In genomic region chr3:94671078-94671477, GRCh38 we compare ENCODE assay signal across 24 cellular contexts.
"Had no signal": no experiment of that assay in that cellular context is flagged by ENCODE, and none has a peak within 500 bp of the region (broad histone marks: within the 10 kb centered on the region; RNA-seq: fewer than 3 reads in every experiment).

No MANE protein-coding gene starts in this region.

- H3K27ac ChIP-seq: dorsolateral prefrontal cortex, esophagus muscularis mucosa, foreskin keratinocyte, gastroesophageal sphincter, heart left ventricle, hepatocyte, neutrophil, pancreas, skin epidermis, suprapubic skin, transverse colon, upper lobe of right lung, uterus had no signal

- H3K79me2 ChIP-seq: hepatocyte had no signal

- H2AFZ ChIP-seq: hepatocyte had no signal

- H3K9me3 ChIP-seq: esophagus muscularis mucosa, heart left ventricle, pancreas, suprapubic skin, transverse colon, upper lobe of right lung, uterus had no signal

- H3K4me1 ChIP-seq: esophagus muscularis mucosa, foreskin keratinocyte, gastroesophageal sphincter, heart left ventricle, pancreas, suprapubic skin, upper lobe of right lung, uterus had no signal

- H3K36me3 ChIP-seq: esophagus muscularis mucosa, gastroesophageal sphincter, heart left ventricle, neutrophil, pancreas, suprapubic skin, transverse colon, upper lobe of right lung, uterus had no signal

- DNase-seq: dorsolateral prefrontal cortex; effector CD4-positive, alpha-beta T cell; heart left ventricle; kidney; pancreas; right cardiac atrium; stimulated activated CD4-positive, alpha-beta T cell treated with anti-CD3 and anti-CD28 coated beads, Interleukin-15, amount 100 ng/mL, for 24 hours; stimulated activated CD4-positive, alpha-beta T cell treated with anti-CD3 and anti-CD28 coated beads, Interleukin-4, amount 100 ng/mL, for 1 hour; stimulated activated CD8-positive, alpha-beta memory T cell treated with anti-CD3 and anti-CD28 coated beads, Interleukin-4, amount 100 ng/mL, for 48 hours; stimulated activated naive CD4-positive, alpha-beta T cell; stimulated activated naive CD8-positive, alpha-beta T cell treated with anti-CD3 and anti-CD28 coated beads, Interleukin-15, amount 100 ng/mL, for 72 hours; transverse colon; upper lobe of right lung; uterus had no signal

- ATAC-seq: foreskin keratinocyte; gastroesophageal sphincter; heart left ventricle; left lobe of liver; natural killer cell treated with Interleukin-12 subunit alpha and Interleukin-12 subunit beta and Interleukin-15 and Interleukin-18, amount 100 ng/mL, for 72 hours; pancreas; right cardiac atrium; stimulated activated naive CD8-positive, alpha-beta T cell treated with anti-CD3 and anti-CD28 coated beads, Interleukin-15, amount 100 ng/mL, for 72 hours; upper lobe of right lung had no signal

- H3K27me3 ChIP-seq: esophagus muscularis mucosa, foreskin keratinocyte, gastroesophageal sphincter, heart left ventricle, hepatocyte, neutrophil, pancreas, suprapubic skin, transverse colon, upper lobe of right lung, uterus had no signal

- H3K4me3 ChIP-seq: dorsolateral prefrontal cortex, esophagus muscularis mucosa, gastroesophageal sphincter, heart left ventricle, hepatocyte, lung, pancreas, skin epidermis, suprapubic skin, transverse colon, upper lobe of right lung, uterus had no signal

- H3K4me2 ChIP-seq: hepatocyte had no signal
